Comparison of ENCODE assay signal across 27 cellular contexts in genomic region chr18:78319264-78319663, GRCh38.
"Had no signal": no experiment of that assay in that cellular context is flagged by ENCODE, and none has a peak within 500 bp of the region (broad histone marks: within the 10 kb centered on the region; RNA-seq: fewer than 3 reads in every experiment).

No MANE protein-coding gene starts in this region.

- H3K9me3 Mint-ChIP-seq: naive B cell; naive thymus-derived CD8-positive, alpha-beta T cell; natural killer cell treated with Interleukin-12 subunit alpha and Interleukin-12 subunit beta and Interleukin-15 and Interleukin-18, amount 100 ng/mL, for 72 hours; nephron progenitor cell; neural crest cell; stimulated activated effector memory CD8-positive, alpha-beta T cell treated with anti-CD3 and anti-CD28 coated beads, Interleukin-12 subunit alpha, Interleukin-12 subunit beta, amount 100 ng/mL, for 72 hours; stimulated activated naive CD8-positive, alpha-beta T cell treated with anti-CD3 and anti-CD28 coated beads, Interleukin-15, amount 100 ng/mL, for 72 hours; type B pancreatic cell had no signal

- ATAC-seq: naive thymus-derived CD8-positive, alpha-beta T cell; psoas muscle; right cardiac atrium; right lobe of liver; stimulated activated naive CD8-positive, alpha-beta T cell treated with anti-CD3 and anti-CD28 coated beads, Interleukin-15, Interleukin-2, amounts not matched to agents 100 U/mL and 50 U/mL, for 24 hours; upper lobe of right lung had no signal

- H3K36me3 Mint-ChIP-seq: naive B cell; naive thymus-derived CD8-positive, alpha-beta T cell; natural killer cell treated with Interleukin-12 subunit alpha and Interleukin-12 subunit beta and Interleukin-15 and Interleukin-18, amount 100 ng/mL, for 72 hours; stimulated activated effector memory CD8-positive, alpha-beta T cell treated with anti-CD3 and anti-CD28 coated beads, Interleukin-12 subunit alpha, Interleukin-12 subunit beta, amount 100 ng/mL, for 72 hours; type B pancreatic cell had no signal

- DNase-seq: naive B cell; naive thymus-derived CD8-positive, alpha-beta T cell; nephron progenitor cell; occipital lobe; ovary; psoas muscle; right cardiac atrium; right lobe of liver; sigmoid colon; small intestine; stimulated activated CD4-positive, alpha-beta T cell treated with anti-CD3 and anti-CD28 coated beads, Interleukin-15, amount 100 ng/mL, for 24 hours; stimulated activated CD4-positive, alpha-beta T cell treated with anti-CD3 and anti-CD28 coated beads, Interleukin-2, amount 100 ng/mL, for 24 hours; stimulated activated CD4-positive, alpha-beta T cell treated with anti-CD3 and anti-CD28 coated beads, Interleukin-2, amount 100 ng/mL, for 48 hours; stimulated activated CD4-positive, alpha-beta T cell treated with anti-CD3 and anti-CD28 coated beads, Interleukin-4, amount 100 ng/mL, for 24 hours; stimulated activated naive CD4-positive, alpha-beta T cell; stimulated activated naive CD8-positive, alpha-beta T cell treated with anti-CD3 and anti-CD28 coated beads, Interleukin-15, amount 100 ng/mL, for 72 hours; stimulated activated naive CD8-positive, alpha-beta T cell treated with anti-CD3 and anti-CD28 coated beads, Interleukin-15, Interleukin-2, amounts not matched to agents 100 U/mL and 50 U/mL, for 24 hours; substantia nigra; testis; tibial artery; transverse colon; upper lobe of right lung had no signal

- H3K27me3 Mint-ChIP-seq: naive B cell; naive thymus-derived CD8-positive, alpha-beta T cell; progenitor cell of endocrine pancreas; stimulated activated naive CD8-positive, alpha-beta T cell treated with anti-CD3 and anti-CD28 coated beads, Interleukin-15, amount 100 ng/mL, for 72 hours had no signal

- H3K4me1 Mint-ChIP-seq: naive B cell; naive thymus-derived CD8-positive, alpha-beta T cell; stimulated activated effector memory CD8-positive, alpha-beta T cell treated with anti-CD3 and anti-CD28 coated beads, Interleukin-12 subunit alpha, Interleukin-12 subunit beta, amount 100 ng/mL, for 72 hours; stimulated activated naive CD8-positive, alpha-beta T cell treated with anti-CD3 and anti-CD28 coated beads, Interleukin-15, amount 100 ng/mL, for 72 hours had no signal

- H3K27ac Mint-ChIP-seq: naive thymus-derived CD8-positive, alpha-beta T cell; natural killer cell treated with Interleukin-12 subunit alpha and Interleukin-12 subunit beta and Interleukin-15 and Interleukin-18, amount 100 ng/mL, for 72 hours; nephron progenitor cell; progenitor cell of endocrine pancreas; stimulated activated effector memory CD8-positive, alpha-beta T cell treated with anti-CD3 and anti-CD28 coated beads, Interleukin-12 subunit alpha, Interleukin-12 subunit beta, amount 100 ng/mL, for 72 hours; stimulated activated naive CD8-positive, alpha-beta T cell treated with anti-CD3 and anti-CD28 coated beads, Interleukin-15, amount 100 ng/mL, for 72 hours; type B pancreatic cell had no signal

- H3K4me3 Mint-ChIP-seq: naive B cell; naive thymus-derived CD8-positive, alpha-beta T cell; natural killer cell treated with Interleukin-12 subunit alpha and Interleukin-12 subunit beta and Interleukin-15 and Interleukin-18, amount 100 ng/mL, for 72 hours; nephron progenitor cell; neural crest cell; stimulated activated effector memory CD8-positive, alpha-beta T cell treated with anti-CD3 and anti-CD28 coated beads, Interleukin-12 subunit alpha, Interleukin-12 subunit beta, amount 100 ng/mL, for 72 hours; stimulated activated naive CD8-positive, alpha-beta T cell treated with anti-CD3 and anti-CD28 coated beads, Interleukin-15, amount 100 ng/mL, for 72 hours; type B pancreatic cell had no signal
